ENCODE assay signal across 8 cellular contexts in genomic region chr1:154557939-154558609, GRCh38. TPM values are rescaled to one million over a fixed set of nuclear protein-coding genes. Genes with fewer than 3 reads are reported as not detected.
DNase-seq lines count a peak whose midpoint lies in the region; ATAC-seq and TF ChIP-seq lines count a peak whose summit lies in the region.

No MANE protein-coding gene starts in this region.

- intact Hi-C loops in MCF 10A (cut with micrococcal nuclease), result loop anchor here (2.0 to 5.0 kb wide), 4 partner anchors 51 to 494 kb away; partner anchors contain the start of genes ADAM15, ADAR and ZBTB7B

- POLR2A ChIA-PET in MCF 10A (lab: Yijun Ruan, JAX), result interaction anchor here (0.6 to 1.2 kb wide), 5 partner anchors 11 to 425 kb away, joined by 3 to 6 read pairs (median 4); partner anchors contain the start of gene FLAD1

- CTCF ChIA-PET in MCF 10A (lab: Yijun Ruan, JAX), result interaction anchor here (2.3 kb wide), 1 partner anchor 78 kb away, joined by 10 read pairs; no protein-coding TSS in a partner anchor

- peak overlapping the region; percentile 65 for H3K27ac Mint-ChIP-seq in MCF 10A (ENCODE audit: low read depth, unreplicated experiment)

- TF ChIP-seq CTCF in GM12864 (IDR thresholded peaks at IDR 0.05; ENCODE audit: low read depth, low read length, missing control alignments) (no peak), MCF 10A (IDR thresholded peaks at IDR 0.05; ENCODE audit: unreplicated experiment) (no peak), kidney epithelial cell (IDR thresholded peaks at IDR 0.05; ENCODE audit: insufficient read depth, low read length, poor library complexity, severe bottlenecking) (no peak)

- ATAC-seq in HG02798 (IDR thresholded peaks at IDR 0.05; ENCODE audit: poor library complexity, unreplicated experiment), result peak; percentile 15

- no peaks in the 10 kb centered on the region for H3K9me3 Mint-ChIP-seq in MCF 10A (ENCODE audit: unreplicated experiment)

- H3K27ac ChIP-seq in SK-N-MC, result no peak overlapping the region

- no peaks in the 10 kb centered on the region for H3K27me3 ChIP-seq in kidney epithelial cell (ENCODE audit: control insufficient read depth, insufficient read depth, low read length)

- no peak for DNase-seq in GM12864 (ENCODE audit: low read depth)
- no peak for DNase-seq in SK-N-MC (ENCODE audit: low read depth, low spot score)
- no peak for DNase-seq in MCF 10A (ENCODE audit: unreplicated experiment)
- no peak for DNase-seq in kidney epithelial cell (ENCODE audit: low read depth)
- DNase-seq in stimulated activated CD8-positive, alpha-beta memory T cell treated with anti-CD3 and anti-CD28 coated beads, Interleukin-12 subunit alpha, Interleukin-12 subunit beta, amount 100 ng/mL, for 4 hours (ENCODE audit: low read depth), result peak; percentile 28
- DNase-seq in HPDE6-E6E7 (ENCODE audit: extremely low spot score), result no peak
- no peak for DNase-seq in NK-92 (lab: John Stamatoyannopoulos, UW; ENCODE audit: unreplicated experiment)

- peak overlapping the region; percentile 94 for H3K4me3 ChIP-seq in GM12864 (ENCODE audit: low read depth, low read length)
- peak overlapping the region; percentile 93 for H3K4me3 ChIP-seq in SK-N-MC
- H3K4me3 ChIP-seq in kidney epithelial cell (ENCODE audit: low read depth, low read length), result peak overlapping the region; percentile 85

- H3K36me3 ChIP-seq in SK-N-MC (ENCODE audit: insufficient read depth, low read length) (peaks cover 27% of the 10 kb centered on the region), kidney epithelial cell (ENCODE audit: control insufficient read depth, insufficient read depth, low read length) (peaks cover 2% of the 10 kb centered on the region)

- H3K4me3 Mint-ChIP-seq in MCF 10A (ENCODE audit: unreplicated experiment), result peak overlapping the region; percentile 76

- BruUV-seq in MCF 10A (replicated peaks; lab: Mats Ljungman, UMichigan), result no TSS peak

- H3K9me3 ChIP-seq in SK-N-MC (ENCODE audit: low read depth, low read length), result no peaks in the 10 kb centered on the region

- H3K4me1 Mint-ChIP-seq in MCF 10A (ENCODE audit: insufficient read depth, unreplicated experiment), result peaks cover 23% of the 10 kb centered on the region

- H3K27me3 Mint-ChIP-seq in MCF 10A (ENCODE audit: insufficient read depth, unreplicated experiment), result no peaks in the 10 kb centered on the region

- H3K9ac ChIP-seq in SK-N-MC (ENCODE audit: insufficient read length), result peak overlapping the region; percentile 91

- peaks cover 52% of the 10 kb centered on the region for H3K36me3 Mint-ChIP-seq in MCF 10A (ENCODE audit: insufficient read depth, unreplicated experiment)

RNA-seq across cellular contexts. Expression of gene UBE2Q1, which starts 0.4 kb away (rescaled TPM):
- total RNA-seq in MCF 10A (2022) (103 and 111 TPM in 2 replicates), kidney epithelial cell (42.7 and 46.5 TPM in 2 replicates)

RNA-seq across cellular contexts. Expression of gene CHRNB2, which starts 9.5 kb away (rescaled TPM):
- 0.15 and 0.21 TPM in 2 replicates for total RNA-seq in MCF 10A (2022)
- total RNA-seq in kidney epithelial cell, result 2.5 and 3.1 TPM in 2 replicates

RNA-seq across cellular contexts. Expression of gene ADAR, which starts 49.9 kb away (rescaled TPM):
- total RNA-seq in MCF 10A (2022), result 168 and 196 TPM in 2 replicates
- total RNA-seq in kidney epithelial cell, result 121 and 149 TPM in 2 replicates

RNA-seq across cellular contexts. Expression of gene SHE, which starts 55.9 kb away (rescaled TPM):
- total RNA-seq in MCF 10A (2022) (not detected in 2 replicates), kidney epithelial cell (under 0.01 TPM in 1 of 2 replicates, not detected in the other)

RNA-seq across cellular contexts. Expression of gene TDRD10, which starts 56.1 kb away (rescaled TPM):
- not detected in 2 replicates for total RNA-seq in MCF 10A (2022)
- not detected in 2 replicates for total RNA-seq in kidney epithelial cell
